ENCODE assay signal across 9 cellular contexts in genomic region chr17:39739885-39740356, GRCh38. TPM values are rescaled to one million over a fixed set of nuclear protein-coding genes. Genes with fewer than 3 reads are reported as not detected.
DNase-seq lines count a peak whose midpoint lies in the region; ATAC-seq and TF ChIP-seq lines count a peak whose summit lies in the region.
"Had no signal": no experiment of that assay in that cellular context is flagged by ENCODE, and none has a peak within 500 bp of the region (broad histone marks: within the 10 kb centered on the region; RNA-seq: fewer than 3 reads in every experiment).

No MANE protein-coding gene starts in this region.

- in situ Hi-C loops in gastrocnemius medialis (cut with MboI; ENCODE audit: low sequenced_read_pairs in 4 of 4) = no loop called here
- in situ Hi-C loops in GM13976 (cut with MboI; ENCODE audit: low sequenced_read_pairs, unreplicated experiment) = loop anchor here (10.0 kb wide), 1 partner anchor 105 kb away; the partner anchor contains the start of gene STARD3

- 30% methylated on average over 9 of the region's 9 CpGs for WGBS in urinary bladder

- no peak for TF ChIP-seq POLR2A in gastrocnemius medialis (IDR thresholded peaks at IDR 0.05)

- H3K36me3 ChIP-seq in urinary bladder (ENCODE audit: insufficient read depth) (no peaks in the 10 kb centered on the region), gastrocnemius medialis (no peaks in the 10 kb centered on the region)
- H3K36me3 ChIP-seq: BE2C had no signal

- peaks cover 24% of the 10 kb centered on the region for H3K4me1 Mint-ChIP-seq in activated CD4-positive, alpha-beta T cell treated with anti-CD3 and anti-CD28 coated beads for 36 hours
- H3K4me1 Mint-ChIP-seq in chondrocyte (ENCODE audit: low read depth) (peaks cover 27% of the 10 kb centered on the region), memory B cell (peaks cover 24% of the 10 kb centered on the region)

- ATAC-seq in activated CD4-positive, alpha-beta T cell treated with anti-CD3 and anti-CD28 coated beads for 36 hours = no peak
- ATAC-seq in memory B cell (ENCODE audit: low read depth) (no peak), gastrocnemius medialis (no peak)

- TF ChIP-seq CTCF in chondrocyte (IDR thresholded peaks at IDR 0.05) (no peak), gastrocnemius medialis (IDR thresholded peaks at IDR 0.05 in 4 of 5, conservative IDR thresholded peaks at IDR 0.05 in 1 of 5) (no peak), GM13976 (IDR thresholded peaks at IDR 0.05; ENCODE audit: borderline replicate concordance, control extremely low read depth, extremely low read depth, insufficient read depth, missing control alignments) (no peak)

- intact Hi-C loops in activated CD4-positive, alpha-beta T cell treated with anti-CD3 and anti-CD28 coated beads for 36 hours (cut with DNase I, micrococcal nuclease) = no loop called here
- intact Hi-C loops in gastrocnemius medialis (cut with DNase I; ENCODE audit: low total_unique reads) = no loop called here

- DNase-seq in activated CD4-positive, alpha-beta T cell treated with anti-CD3 and anti-CD28 coated beads for 36 hours = no peak
- DNase-seq in activated CD4-positive, alpha-beta T cell treated with anti-CD3 and anti-CD28 coated beads for 48 hours = no peak
- no peak for DNase-seq in chondrocyte (ENCODE audit: low spot score)
- no peak for DNase-seq in memory B cell (ENCODE audit: low spot score in 2 of 2)
- no peak for DNase-seq in stimulated activated CD4-positive, alpha-beta T cell treated with anti-CD3 and anti-CD28 coated beads, Interleukin-15, amount 100 ng/mL, for 24 hours
- DNase-seq in gastrocnemius medialis = no peak
- no peak for DNase-seq in GM13976 (ENCODE audit: low spot score)
- DNase-seq: BE2C had no signal

- H3K36me3 Mint-ChIP-seq in activated CD4-positive, alpha-beta T cell treated with anti-CD3 and anti-CD28 coated beads for 36 hours (ENCODE audit: low read depth) = no peaks in the 10 kb centered on the region
- H3K36me3 Mint-ChIP-seq in chondrocyte (ENCODE audit: low read depth) (no peaks in the 10 kb centered on the region), memory B cell (peaks cover 2% of the 10 kb centered on the region)

- H3K27me3 ChIP-seq in gastrocnemius medialis = peaks cover 49 to 66% (median 57%) of the 10 kb centered on the region in 3 donors

- H3K4me1 ChIP-seq in urinary bladder (ENCODE audit: insufficient read depth) (no peaks in the 10 kb centered on the region), gastrocnemius medialis (peaks cover 6 to 22% of the 10 kb centered on the region in 2 donors)
- H3K4me1 ChIP-seq: BE2C had no signal

- H3K27ac Mint-ChIP-seq in activated CD4-positive, alpha-beta T cell treated with anti-CD3 and anti-CD28 coated beads for 36 hours = peak overlapping the region; percentile 25
- H3K27ac Mint-ChIP-seq in chondrocyte (ENCODE audit: unreplicated experiment) (peak overlapping the region; percentile 22), memory B cell (no peak overlapping the region)

- POLR2A ChIA-PET in activated CD4-positive, alpha-beta T cell treated with anti-CD3 and anti-CD28 coated beads for 36 hours (lab: Charles Lee) = no interaction called here

- H3K4me3 Mint-ChIP-seq in activated CD4-positive, alpha-beta T cell treated with anti-CD3 and anti-CD28 coated beads for 36 hours = no peak overlapping the region
- H3K4me3 Mint-ChIP-seq in chondrocyte (ENCODE audit: unreplicated experiment) (no peak overlapping the region), memory B cell (peak overlapping the region; percentile 25)

- H3K9me3 ChIP-seq in gastrocnemius medialis = no peaks in the 10 kb centered on the region
- H3K9me3 ChIP-seq: BE2C had no signal

- H3K27ac ChIP-seq in urinary bladder (ENCODE audit: low read depth) (peak overlapping the region; percentile 79), gastrocnemius medialis (no peak overlapping the region)

- CTCF ChIA-PET in activated CD4-positive, alpha-beta T cell treated with anti-CD3 and anti-CD28 coated beads for 36 hours (lab: Charles Lee) = interaction anchor here (0.7 to 1.0 kb wide), 3 partner anchors 9 to 15 kb away, joined by 3 to 5 read pairs (median 3); partner anchors contain the start of gene MIEN1

- no peak overlapping the region for H3K4me3 ChIP-seq in urinary bladder (ENCODE audit: low read depth, low read length)
- H3K4me3 ChIP-seq in gastrocnemius medialis = peak overlapping the region in 1 of 4 donors; percentile 50

- peaks cover 6% of the 10 kb centered on the region for H3K27me3 Mint-ChIP-seq in activated CD4-positive, alpha-beta T cell treated with anti-CD3 and anti-CD28 coated beads for 36 hours
- H3K27me3 Mint-ChIP-seq in chondrocyte (ENCODE audit: low read depth) (peaks cover 15% of the 10 kb centered on the region), memory B cell (peaks cover 30% of the 10 kb centered on the region)

- H3K9me3 Mint-ChIP-seq in activated CD4-positive, alpha-beta T cell treated with anti-CD3 and anti-CD28 coated beads for 36 hours (ENCODE audit: low read depth) = no peaks in the 10 kb centered on the region
- H3K9me3 Mint-ChIP-seq in chondrocyte (ENCODE audit: low read depth) (no peaks in the 10 kb centered on the region), memory B cell (no peaks in the 10 kb centered on the region)

RNA-seq across cellular contexts. Expression of gene GRB7, which starts 2.2 kb away (rescaled TPM):
- total RNA-seq in activated CD4-positive, alpha-beta T cell treated with anti-CD3 and anti-CD28 coated beads for 36 hours = 1 to 10 TPM; 2.0 to 3.3 TPM
- total RNA-seq in chondrocyte (0.46 to 0.68 TPM in 2 of 3 replicates, not detected in the other), urinary bladder (2.9 TPM), gastrocnemius medialis (under 1 TPM in 2 of 4 donors, not detected in 2; 0.41 to 0.70 TPM)
- 2.7 TPM for polyA plus RNA-seq in urinary bladder

RNA-seq across cellular contexts. Expression of gene MIEN1, which starts 9.6 kb away (rescaled TPM):
- total RNA-seq in activated CD4-positive, alpha-beta T cell treated with anti-CD3 and anti-CD28 coated beads for 36 hours = 10 to 100 TPM; 32.5 to 39.4 TPM
- 45.3 to 48.5 TPM (median 46.5 TPM) in 3 replicates for total RNA-seq in chondrocyte
- 7.9 TPM for total RNA-seq in urinary bladder
- polyA plus RNA-seq in urinary bladder = 60.5 TPM
- 10 to 100 TPM; 42.8 to 81.9 (median 67.7) TPM for total RNA-seq in gastrocnemius medialis

RNA-seq across cellular contexts. Expression of gene ERBB2, which starts 40.1 kb away (rescaled TPM):
- total RNA-seq in activated CD4-positive, alpha-beta T cell treated with anti-CD3 and anti-CD28 coated beads for 36 hours = 1 to 10 TPM; 5.8 to 6.0 TPM
- total RNA-seq in chondrocyte (86.0 to 94.3 TPM (median 90.5 TPM) in 3 replicates), urinary bladder (60.5 TPM), gastrocnemius medialis (10 to 100 TPM in 3 of 4 donors, 1 to 10 TPM in 1; 6.0 to 26.4 (median 15.3) TPM)
- polyA plus RNA-seq in urinary bladder = 38.3 TPM

RNA-seq across cellular contexts. Expression of gene PGAP3, which starts 52.1 kb away (rescaled TPM):
- 10 to 100 TPM in 1 of 2 experiments, 1 to 10 TPM in 1; 8.6 to 11.9 TPM for total RNA-seq in activated CD4-positive, alpha-beta T cell treated with anti-CD3 and anti-CD28 coated beads for 36 hours
- 20.2 to 38.1 TPM (median 24.9 TPM) in 3 replicates for total RNA-seq in chondrocyte
- total RNA-seq in urinary bladder = 10.0 TPM
- 19.1 TPM for polyA plus RNA-seq in urinary bladder
- total RNA-seq in gastrocnemius medialis = 1 to 10 TPM; 4.3 to 9.5 (median 6.1) TPM
